Comparison of ENCODE assay signal across 25 cellular contexts in genomic region chr3:165503346-165503745, GRCh38.
"Had no signal": no experiment of that assay in that cellular context is flagged by ENCODE, and none has a peak within 500 bp of the region (broad histone marks: within the 10 kb centered on the region; RNA-seq: fewer than 3 reads in every experiment).

No MANE protein-coding gene starts in this region.

- H3K4me1 ChIP-seq: left ventricle myocardium inferior, pancreas, psoas muscle, right atrium auricular region, tibial nerve, uterus had no signal

- H3K27me3 ChIP-seq: pancreas, right atrium auricular region, right lobe of liver, tibial nerve, uterus had no signal

- DNase-seq: immature natural killer cell; kidney; left ventricle myocardium inferior; naive thymus-derived CD4-positive, alpha-beta T cell; nucleus accumbens; pancreas; posterior cingulate gyrus; psoas muscle; right lobe of liver; stimulated activated CD4-positive, alpha-beta T cell treated with anti-CD3 and anti-CD28 coated beads, Interleukin-1b, Interleukin-23, amount 100 ng/mL, for 48 hours; stimulated activated CD4-positive, alpha-beta T cell treated with anti-CD3 and anti-CD28 coated beads, Interleukin-2, amount 100 ng/mL, for 48 hours; stimulated activated CD4-positive, alpha-beta T cell treated with anti-CD3 and anti-CD28 coated beads, Interleukin-4, amount 100 ng/mL, for 4 hours; stimulated activated CD8-positive, alpha-beta memory T cell treated with anti-CD3 and anti-CD28 coated beads, Interleukin-4, amount 100 ng/mL, for 48 hours; stimulated activated naive CD4-positive, alpha-beta T cell treated with Interleukin-2 at 50 U/mL for 16 hours; stimulated activated naive CD8-positive, alpha-beta T cell treated with anti-CD3 and anti-CD28 coated beads, Interleukin-15, amount 100 ng/mL, for 72 hours; substantia nigra; uterus had no signal

- H3K36me3 ChIP-seq: left ventricle myocardium inferior, pancreas, right atrium auricular region, right lobe of liver, tibial nerve, uterus had no signal

- H3K4me2 ChIP-seq: smooth muscle cell had no signal

- H3K27ac Mint-ChIP-seq: immature natural killer cell; mesothelial cell of epicardium; naive thymus-derived CD4-positive, alpha-beta T cell; natural killer cell treated with Interleukin-12 subunit alpha and Interleukin-12 subunit beta and Interleukin-15 and Interleukin-18, amount 100 ng/mL, for 72 hours; stimulated activated memory B cell treated with anti-CD40 and anti-IgM and Interleukin-4, amounts not matched to agents 10 μg/mL and 1 μg/mL and 100 μg/mL, for 72 hours; stimulated activated naive CD8-positive, alpha-beta T cell treated with anti-CD3 and anti-CD28 coated beads, Interleukin-15, amount 100 ng/mL, for 72 hours; type B pancreatic cell had no signal

- H3K4me3 ChIP-seq: left ventricle myocardium inferior, lung, pancreas, psoas muscle, right atrium auricular region, right lobe of liver, smooth muscle cell, tibial nerve, uterus had no signal

- H3K4me3 Mint-ChIP-seq: immature natural killer cell; mesothelial cell of epicardium; naive thymus-derived CD4-positive, alpha-beta T cell; natural killer cell treated with Interleukin-12 subunit alpha and Interleukin-12 subunit beta and Interleukin-15 and Interleukin-18, amount 100 ng/mL, for 72 hours; stimulated activated memory B cell treated with anti-CD40 and anti-IgM and Interleukin-4, amounts not matched to agents 10 μg/mL and 1 μg/mL and 100 μg/mL, for 72 hours; stimulated activated naive CD8-positive, alpha-beta T cell treated with anti-CD3 and anti-CD28 coated beads, Interleukin-15, amount 100 ng/mL, for 72 hours; type B pancreatic cell had no signal

- H3K9me3 ChIP-seq: pancreas, psoas muscle, right lobe of liver, uterus had no signal

- H3K27me3 Mint-ChIP-seq: naive thymus-derived CD4-positive, alpha-beta T cell; natural killer cell treated with Interleukin-12 subunit alpha and Interleukin-12 subunit beta and Interleukin-15 and Interleukin-18, amount 100 ng/mL, for 72 hours; stimulated activated memory B cell treated with anti-CD40 and anti-IgM and Interleukin-4, amounts not matched to agents 10 μg/mL and 1 μg/mL and 100 μg/mL, for 72 hours; stimulated activated naive CD8-positive, alpha-beta T cell treated with anti-CD3 and anti-CD28 coated beads, Interleukin-15, amount 100 ng/mL, for 72 hours; type B pancreatic cell had no signal

- H3K36me3 Mint-ChIP-seq: mesothelial cell of epicardium; naive thymus-derived CD4-positive, alpha-beta T cell; stimulated activated memory B cell treated with anti-CD40 and anti-IgM and Interleukin-4, amounts not matched to agents 10 μg/mL and 1 μg/mL and 100 μg/mL, for 72 hours; type B pancreatic cell had no signal

- H3K4me1 Mint-ChIP-seq: immature natural killer cell; mesothelial cell of epicardium; naive thymus-derived CD4-positive, alpha-beta T cell; stimulated activated memory B cell treated with anti-CD40 and anti-IgM and Interleukin-4, amounts not matched to agents 10 μg/mL and 1 μg/mL and 100 μg/mL, for 72 hours; stimulated activated naive CD8-positive, alpha-beta T cell treated with anti-CD3 and anti-CD28 coated beads, Interleukin-15, amount 100 ng/mL, for 72 hours had no signal

- H3K27ac ChIP-seq: left ventricle myocardium inferior, pancreas, psoas muscle, right atrium auricular region, right lobe of liver, tibial nerve, uterus had no signal
